In the genomic region with DNA sequence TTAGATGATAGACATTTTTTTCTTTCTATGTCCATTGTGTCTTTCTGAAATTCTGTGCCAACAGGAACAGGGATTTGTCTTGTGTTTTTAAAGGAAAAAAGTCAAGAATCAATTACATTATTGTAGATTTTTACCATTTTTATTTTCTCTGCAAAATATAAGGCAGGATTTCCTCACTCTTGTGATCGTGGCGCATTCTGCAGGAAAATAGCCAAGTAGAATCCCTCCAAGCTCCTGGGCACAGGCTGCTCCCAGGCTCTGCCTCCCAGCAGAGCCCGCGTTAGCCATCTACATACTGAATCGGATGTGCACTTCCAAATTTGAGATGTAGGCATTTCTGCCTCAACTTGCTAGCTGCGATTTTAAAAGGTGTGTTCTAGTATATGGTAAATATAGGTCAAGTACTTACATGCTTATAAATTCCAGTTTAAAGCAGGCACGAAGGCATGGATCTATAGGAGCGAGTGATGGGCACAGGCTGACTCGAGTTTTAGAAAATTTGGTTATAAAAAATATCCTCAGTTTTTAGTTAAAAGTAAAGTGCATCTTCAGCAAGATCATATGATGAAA, we compare ENCODE assay signal across 1 cellular context.
TF ChIP-seq lines count a peak whose summit lies in the region.

No MANE protein-coding gene starts in this region.

TF ChIP-seq in HepG2, 621 proteins besides CTCF, POLR2A, EP300 and RAD21:
- TF ChIP-seq STAG1 (CRISPR knock-in tag; IDR thresholded peaks at IDR 0.05) (no peak), CREM (IDR thresholded peaks at IDR 0.05) (no peak), CREM (CRISPR knock-in tag; IDR thresholded peaks at IDR 0.05) (no peak), MEIS1 (CRISPR knock-in tag; IDR thresholded peaks at IDR 0.05; ENCODE audit: borderline replicate concordance) (no peak), ZNF709 (CRISPR knock-in tag; IDR thresholded peaks at IDR 0.05) (no peak)
